Comparison of ENCODE assay signal across 24 cellular contexts in genomic region chr3:179168933-179169332, GRCh38. TPM values are rescaled to one million over a fixed set of nuclear protein-coding genes. Genes with fewer than 3 reads are reported as not detected.
A peak's percentile ranks its signal among the peaks of the same experiment; 100 is the strongest.
DNase-seq lines count a peak whose midpoint lies in the region; ATAC-seq and TF ChIP-seq lines count a peak whose summit lies in the region.
"Had no signal": no experiment of that assay in that cellular context is flagged by ENCODE, and none has a peak within 500 bp of the region (broad histone marks: within the 10 kb centered on the region; RNA-seq: fewer than 3 reads in every experiment).

No MANE protein-coding gene starts in this region.

- POLR2A ChIA-PET in WTC11 (lab: Charles Lee) = no interaction called here

- CTCF ChIA-PET in WTC11 (lab: Charles Lee) = no interaction called here

- peaks cover 8% of the 10 kb centered on the region for H3K9me3 Mint-ChIP-seq in WTC11

- no peak overlapping the region for H3K4me3 Mint-ChIP-seq in WTC11
- H3K4me3 Mint-ChIP-seq: CD4-positive, CD25-positive, alpha-beta regulatory T cell; T-cell had no signal

- in situ Hi-C loops in G401 (cut with HindIII; ENCODE audit: low sequenced_read_pairs) = no loop called here

- peak; percentile 39 for ATAC-seq in GM18519 (IDR thresholded peaks at IDR 0.05; ENCODE audit: low FRiP score, unreplicated experiment)
- no peak for ATAC-seq in WTC11
- ATAC-seq in GM18498 (IDR thresholded peaks at IDR 0.05; ENCODE audit: unreplicated experiment) = no peak
- ATAC-seq in HG02571 (IDR thresholded peaks at IDR 0.05; ENCODE audit: unreplicated experiment) = no peak
- ATAC-seq in HG03565 (IDR thresholded peaks at IDR 0.05; ENCODE audit: unreplicated experiment) = no peak
- ATAC-seq: Panc1, T-cell had no signal

- peaks cover 18% of the 10 kb centered on the region for H3K4me1 Mint-ChIP-seq in WTC11

- H3K27ac Mint-ChIP-seq in WTC11 = peak overlapping the region; percentile 25; the same call in 1 of the 2 replicates
- H3K27ac Mint-ChIP-seq: IgD-negative memory B cell had no signal

- no peaks in the 10 kb centered on the region for H3K27me3 Mint-ChIP-seq in WTC11 (ENCODE audit: low read depth)
- H3K27me3 Mint-ChIP-seq: CD4-positive, CD25-positive, alpha-beta regulatory T cell; IgD-negative memory B cell; T-cell had no signal

- DNase-seq in HCEC 1CT = peak; percentile 25
- DNase-seq in WTC11 (ENCODE audit: low spot score) = no peak
- no peak for DNase-seq in G401 (ENCODE audit: low spot score)
- DNase-seq: BE2C; CD4-positive, CD25-positive, alpha-beta regulatory T cell; COR-L47; DND-41; GF-D8; H7; MV-4-11; NCI-H1105 treated with DMSO at 0.1 percent for 48 hours; NCI-H2029 treated with DMSO at 0.1 percent for 48 hours; NCI-H2171; NCI-H345; NCI-H524; NCI-H774; NK-92 treated with Interleukin-12 subunit alpha and Interleukin-12 subunit beta, amount 100 ng/mL, for 24 hours; T-cell had no signal

- TF ChIP-seq CTCF in WTC11 (IDR thresholded peaks at IDR 0.05) = no peak

- no peaks in the 10 kb centered on the region for H3K36me3 Mint-ChIP-seq in WTC11
- H3K36me3 Mint-ChIP-seq: IgD-negative memory B cell had no signal

TF ChIP-seq in WTC11, 78 proteins besides CTCF, POLR2A, EP300 and RAD21:
- TF ChIP-seq ZNF671 (CRISPR knock-in tag; IDR thresholded peaks at IDR 0.05) (no peak), PREB (CRISPR knock-in tag; IDR thresholded peaks at IDR 0.05; ENCODE audit: borderline replicate concordance) (no peak), STAT6 (CRISPR knock-in tag; conservative IDR thresholded peaks at IDR 0.05; ENCODE audit: low read depth) (no peak), TP53 (CRISPR knock-in tag; IDR thresholded peaks at IDR 0.05) (no peak), TEAD1 (CRISPR knock-in tag; IDR thresholded peaks at IDR 0.05) (no peak), ZNF263 (CRISPR knock-in tag; IDR thresholded peaks at IDR 0.05; ENCODE audit: low read depth) (no peak), ZNF281 (CRISPR knock-in tag; IDR thresholded peaks at IDR 0.05) (no peak)

RNA-seq across cellular contexts. Expression of gene PIK3CA, which starts 20.8 kb away (rescaled TPM):
- 9.4 to 10.5 TPM (median 10.1 TPM) in 3 replicates for total RNA-seq in WTC11 (2021)
- total RNA-seq in G401 (2014; rRNA removed; shearing (Covaris generic)) = 11.9 TPM in 2 replicates
